ENCODE assay signal across 27 cellular contexts in genomic region chr10:47081264-47081663, GRCh38.
A peak's percentile ranks its signal among the peaks of the same experiment; 100 is the strongest.
DNase-seq lines count a peak whose midpoint lies in the region; ATAC-seq and TF ChIP-seq lines count a peak whose summit lies in the region.
"Had no signal": no experiment of that assay in that cellular context is flagged by ENCODE, and none has a peak within 500 bp of the region (broad histone marks: within the 10 kb centered on the region; RNA-seq: fewer than 3 reads in every experiment).

No MANE protein-coding gene starts in this region.

- no peaks in the 10 kb centered on the region for H3K27me3 ChIP-seq in CD8-positive, alpha-beta T cell (ENCODE audit: insufficient read depth, low read length)
- H3K27me3 ChIP-seq: BE2C, hepatocyte had no signal

- H3K9me3 ChIP-seq in CD8-positive, alpha-beta T cell (ENCODE audit: low read length) = no peaks in the 10 kb centered on the region
- H3K9me3 ChIP-seq: BE2C, gastroesophageal sphincter, sigmoid colon had no signal

- DNase-seq in activated T-cell treated with anti-CD3 and anti-CD28 coated beads for 1 hour (ENCODE audit: low read depth) (peak; percentile 4), RPMI8226 (peak; percentile 49), islet precursor cell (peak; percentile 21), NCI-H146 (lab: John Stamatoyannopoulos, UW) (no peak)
- DNase-seq in activated T-cell treated with anti-CD3 and anti-CD28 coated beads, Interleukin-2, amount 50 U/mL, for 1 hour = no peak
- peak in 5 of 7 experiments; percentile 10 to 74 (median 22) for DNase-seq in CD8-positive, alpha-beta T cell
- DNase-seq: BE2C; Caco-2; GOT3; HFFc6; KBM-7; natural killer cell; NCI-H1436; NCI-H2107; NCI-H446; NCI-H774; SIG-M5; sigmoid colon; stimulated activated CD4-positive, alpha-beta T cell treated with anti-CD3 and anti-CD28 coated beads, Interleukin-12 subunit alpha, Interleukin-12 subunit beta, amount 100 ng/mL, for 4 hours; stimulated activated CD4-positive, alpha-beta T cell treated with anti-CD3 and anti-CD28 coated beads, Interleukin-4, amount 100 ng/mL, for 1 hour had no signal

- H3K4me3 Mint-ChIP-seq in CD8-positive, alpha-beta T cell = peak overlapping the region; percentile 17
- H3K4me3 Mint-ChIP-seq: activated T-cell treated with anti-CD3 and anti-CD28 coated beads, Interleukin-2, amount 50 U/mL, for 72 hours; HFFc6; natural killer cell; type B pancreatic cell had no signal

- intact Hi-C loops in CD8-positive, alpha-beta T cell (cut with DNase I, micrococcal nuclease) = no loop called here

- no peak overlapping the region for H3K4me3 ChIP-seq in CD8-positive, alpha-beta T cell (ENCODE audit: low read depth, low read length)
- H3K4me3 ChIP-seq: gastroesophageal sphincter, hepatocyte, lung, sigmoid colon had no signal

- POLR2A ChIA-PET in CD8-positive, alpha-beta T cell (lab: Charles Lee) = no interaction called here

- no peaks in the 10 kb centered on the region for H3K36me3 ChIP-seq in CD8-positive, alpha-beta T cell (ENCODE audit: insufficient read depth, low read length)
- H3K36me3 ChIP-seq: BE2C, gastroesophageal sphincter, sigmoid colon had no signal

- peaks cover 8% of the 10 kb centered on the region for H3K4me1 ChIP-seq in CD8-positive, alpha-beta T cell (ENCODE audit: insufficient read depth, low read length)
- H3K4me1 ChIP-seq: BE2C, Caco-2, gastroesophageal sphincter, sigmoid colon had no signal

- ATAC-seq in CD8-positive, alpha-beta T cell = peak; percentile 89
- ATAC-seq in GM19467 (IDR thresholded peaks at IDR 0.05; ENCODE audit: unreplicated experiment) (no peak), GM18505 (IDR thresholded peaks at IDR 0.05; ENCODE audit: unreplicated experiment) (no peak)
- ATAC-seq: gastroesophageal sphincter, natural killer cell had no signal

- peak overlapping the region; percentile 1 for H3K27ac Mint-ChIP-seq in CD8-positive, alpha-beta T cell
- H3K27ac Mint-ChIP-seq: activated T-cell treated with anti-CD3 and anti-CD28 coated beads, Interleukin-2, amount 50 U/mL, for 72 hours; HFFc6; natural killer cell; type B pancreatic cell had no signal

- TF ChIP-seq CTCF in CD8-positive, alpha-beta T cell (IDR thresholded peaks at IDR 0.05) = no peak

- H3K9me3 Mint-ChIP-seq in CD8-positive, alpha-beta T cell = no peaks in the 10 kb centered on the region
- H3K9me3 Mint-ChIP-seq: HFFc6, natural killer cell, type B pancreatic cell had no signal

- H3K4me1 Mint-ChIP-seq in CD8-positive, alpha-beta T cell (ENCODE audit: low read depth) = peaks cover 24% of the 10 kb centered on the region

- no peaks in the 10 kb centered on the region for H3K27me3 Mint-ChIP-seq in CD8-positive, alpha-beta T cell (ENCODE audit: low read depth)

- no peak overlapping the region for H3K27ac ChIP-seq in CD8-positive, alpha-beta T cell (ENCODE audit: low read depth, low read length)
- H3K27ac ChIP-seq: gastroesophageal sphincter, hepatocyte, sigmoid colon had no signal

- CTCF ChIA-PET in CD8-positive, alpha-beta T cell (lab: Charles Lee) = no interaction called here

- TF ChIP-seq POLR2A in GM18505 (IDR thresholded peaks at IDR 0.05; ENCODE audit: borderline replicate concordance, extremely low read depth, insufficient read depth, insufficient read length) = no peak

- H3K36me3 Mint-ChIP-seq in CD8-positive, alpha-beta T cell = no peaks in the 10 kb centered on the region
- H3K36me3 Mint-ChIP-seq: natural killer cell, type B pancreatic cell had no signal

Comparison
In these comparisons a context has a peak if more than half of its experiments do, and no peak if none do; other contexts are left out.
1. DNase-seq: peak in activated T-cell treated with anti-CD3 and anti-CD28 coated beads for 1 hour (single experiment), CD8-positive, alpha-beta T cell (5 of 7), RPMI8226 (single experiment) and islet precursor cell (single experiment); none in activated T-cell treated with anti-CD3 and anti-CD28 coated beads, Interleukin-2, amount 50 U/mL, for 1 hour (single experiment) and NCI-H146 (single experiment).